17 cellular contexts compared by ENCODE assay signal in genomic region chr4:148006025-148006424, GRCh38.
DNase-seq lines count a peak whose midpoint lies in the region; ATAC-seq and TF ChIP-seq lines count a peak whose summit lies in the region.
"Had no signal": no experiment of that assay in that cellular context is flagged by ENCODE, and none has a peak within 500 bp of the region (broad histone marks: within the 10 kb centered on the region; RNA-seq: fewer than 3 reads in every experiment).

No MANE protein-coding gene starts in this region.

- H3K36me3 ChIP-seq in GM23338 (ENCODE audit: insufficient read depth) (no peaks in the 10 kb centered on the region), heart right ventricle (no peaks in the 10 kb centered on the region), parathyroid adenoma (ENCODE audit: control insufficient read depth, insufficient read depth, low read length) (no peaks in the 10 kb centered on the region)
- H3K36me3 ChIP-seq: MG63 had no signal

- no peaks in the 10 kb centered on the region for H3F3A ChIP-seq in GM23338 (replicated peaks; ENCODE audit: low read depth)

- H3K4me1 Mint-ChIP-seq in GM23338 = peaks cover 6% of the 10 kb centered on the region; the same call in 2 of the 3 replicates
- peaks cover 1% of the 10 kb centered on the region for H3K4me1 Mint-ChIP-seq in progenitor cell of endocrine pancreas (ENCODE audit: low read depth)

- H3K27me3 ChIP-seq in GM23338 (ENCODE audit: insufficient read depth) (no peaks in the 10 kb centered on the region), heart right ventricle (no peaks in the 10 kb centered on the region), parathyroid adenoma (ENCODE audit: control insufficient read depth, insufficient read depth, low read length) (no peaks in the 10 kb centered on the region)
- H3K27me3 ChIP-seq: MG63 had no signal

- no peaks in the 10 kb centered on the region for H3K4me1 ChIP-seq in GM23338 (ENCODE audit: insufficient read depth)
- H3K4me1 ChIP-seq in heart right ventricle = peaks cover 3 to 51% (median 43%) of the 10 kb centered on the region in 9 donors
- peaks cover 15% of the 10 kb centered on the region for H3K4me1 ChIP-seq in parathyroid adenoma

- DNase-seq in GM23338 (ENCODE audit: low spot score) (no peak), NCI-H446 treated with DMSO at 0.1 percent for 48 hours (lab: John Stamatoyannopoulos, UW) (peak; percentile 23), heart right ventricle (no peak), C1 segment of cervical spinal cord (lab: John Stamatoyannopoulos, UW) (no peak), progenitor cell of endocrine pancreas (ENCODE audit: low spot score, unreplicated experiment) (no peak)
- DNase-seq in effector CD8-positive, alpha-beta T cell (lab: John Stamatoyannopoulos, UW) = no peak
- DNase-seq: DND-41, HCEC 1CT, Kasumi-1, MG63, NCI-H1048, NCI-H1436, NCI-H1930 had no signal

- 70 to 73% methylated on average over 11 of the region's 11 CpGs for WGBS in heart right ventricle, 2 donors

- no peak overlapping the region for H3K4me2 ChIP-seq in GM23338
- no peak overlapping the region for H3K4me2 ChIP-seq in parathyroid adenoma (ENCODE audit: low read length)

- no peak overlapping the region for H3K27ac ChIP-seq in GM23338 (ENCODE audit: low read depth)
- peak overlapping the region in 7 of 10 donors; percentile 13 to 62 (median 45) for H3K27ac ChIP-seq in heart right ventricle
- H3K27ac ChIP-seq in parathyroid adenoma = peak overlapping the region; percentile 86
- H3K27ac ChIP-seq: C4-2B had no signal

- no peak overlapping the region for H3K4me3 Mint-ChIP-seq in GM23338
- no peak overlapping the region for H3K4me3 Mint-ChIP-seq in progenitor cell of endocrine pancreas (ENCODE audit: low read depth)

- peaks cover 0 to 4% (median 0%) of the 10 kb centered on the region in 11 donors for H3K9me3 ChIP-seq in heart right ventricle
- H3K9me3 ChIP-seq in parathyroid adenoma (ENCODE audit: control insufficient read depth, low read length) = no peaks in the 10 kb centered on the region
- H3K9me3 ChIP-seq: MG63 had no signal

- H3K36me3 Mint-ChIP-seq in GM23338 (ENCODE audit: low read depth) (no peaks in the 10 kb centered on the region), progenitor cell of endocrine pancreas (ENCODE audit: insufficient read depth) (peaks cover 2% of the 10 kb centered on the region)

- intact Hi-C loops in heart right ventricle (cut with DNase I) = no loop called here

- no peak overlapping the region for H3K9ac ChIP-seq in parathyroid adenoma

- H4K20me1 ChIP-seq in GM23338 (replicated peaks; ENCODE audit: insufficient read depth) = no peaks in the 10 kb centered on the region

- H3K4me3 ChIP-seq in GM23338 (no peak overlapping the region), heart right ventricle (no peak overlapping the region), parathyroid adenoma (ENCODE audit: low read depth, low read length) (no peak overlapping the region)
- H3K4me3 ChIP-seq: MG63 had no signal

- no peak for ATAC-seq in GM23338
- ATAC-seq in heart right ventricle = peak in 6 of 8 donors; percentile 33 to 81 (median 56)
- no peak for ATAC-seq in GM18502 (IDR thresholded peaks at IDR 0.05; ENCODE audit: poor library complexity, unreplicated experiment)
- ATAC-seq: Panc1 had no signal

- H3K27ac Mint-ChIP-seq in GM23338 (peak overlapping the region; percentile 5; the same call in 1 of the 2 replicates), progenitor cell of endocrine pancreas (no peak overlapping the region)

- H2AFZ ChIP-seq in GM23338 (no peak overlapping the region), parathyroid adenoma (no peak overlapping the region)

- H3K79me2 ChIP-seq in GM23338 (replicated peaks; ENCODE audit: insufficient read depth) (no peaks in the 10 kb centered on the region), parathyroid adenoma (no peaks in the 10 kb centered on the region)

- H3K9me2 ChIP-seq in GM23338 (ENCODE audit: insufficient read depth) = no peaks in the 10 kb centered on the region

- H3K27me3 Mint-ChIP-seq in GM23338 (ENCODE audit: insufficient read depth, low read depth, poor library complexity) (peaks cover 2% of the 10 kb centered on the region), progenitor cell of endocrine pancreas (no peaks in the 10 kb centered on the region)

- no peaks in the 10 kb centered on the region for H3K9me3 Mint-ChIP-seq in GM23338
- peaks cover 4% of the 10 kb centered on the region for H3K9me3 Mint-ChIP-seq in progenitor cell of endocrine pancreas (ENCODE audit: low read depth)

- TF ChIP-seq CTCF in GM23338 (conservative IDR thresholded peaks at IDR 0.05; ENCODE audit: low read depth in 2 of 2) = no peak
- no peak for TF ChIP-seq CTCF in heart right ventricle (IDR thresholded peaks at IDR 0.05)
- TF ChIP-seq CTCF in parathyroid adenoma (IDR thresholded peaks at IDR 0.05) = no peak
- no peak for TF ChIP-seq CTCF in progenitor cell of endocrine pancreas (IDR thresholded peaks at IDR 0.05; ENCODE audit: unreplicated experiment)

TF ChIP-seq in GM23338, 12 proteins besides CTCF, POLR2A, EP300 and RAD21:
- TF ChIP-seq, protein P1, sequence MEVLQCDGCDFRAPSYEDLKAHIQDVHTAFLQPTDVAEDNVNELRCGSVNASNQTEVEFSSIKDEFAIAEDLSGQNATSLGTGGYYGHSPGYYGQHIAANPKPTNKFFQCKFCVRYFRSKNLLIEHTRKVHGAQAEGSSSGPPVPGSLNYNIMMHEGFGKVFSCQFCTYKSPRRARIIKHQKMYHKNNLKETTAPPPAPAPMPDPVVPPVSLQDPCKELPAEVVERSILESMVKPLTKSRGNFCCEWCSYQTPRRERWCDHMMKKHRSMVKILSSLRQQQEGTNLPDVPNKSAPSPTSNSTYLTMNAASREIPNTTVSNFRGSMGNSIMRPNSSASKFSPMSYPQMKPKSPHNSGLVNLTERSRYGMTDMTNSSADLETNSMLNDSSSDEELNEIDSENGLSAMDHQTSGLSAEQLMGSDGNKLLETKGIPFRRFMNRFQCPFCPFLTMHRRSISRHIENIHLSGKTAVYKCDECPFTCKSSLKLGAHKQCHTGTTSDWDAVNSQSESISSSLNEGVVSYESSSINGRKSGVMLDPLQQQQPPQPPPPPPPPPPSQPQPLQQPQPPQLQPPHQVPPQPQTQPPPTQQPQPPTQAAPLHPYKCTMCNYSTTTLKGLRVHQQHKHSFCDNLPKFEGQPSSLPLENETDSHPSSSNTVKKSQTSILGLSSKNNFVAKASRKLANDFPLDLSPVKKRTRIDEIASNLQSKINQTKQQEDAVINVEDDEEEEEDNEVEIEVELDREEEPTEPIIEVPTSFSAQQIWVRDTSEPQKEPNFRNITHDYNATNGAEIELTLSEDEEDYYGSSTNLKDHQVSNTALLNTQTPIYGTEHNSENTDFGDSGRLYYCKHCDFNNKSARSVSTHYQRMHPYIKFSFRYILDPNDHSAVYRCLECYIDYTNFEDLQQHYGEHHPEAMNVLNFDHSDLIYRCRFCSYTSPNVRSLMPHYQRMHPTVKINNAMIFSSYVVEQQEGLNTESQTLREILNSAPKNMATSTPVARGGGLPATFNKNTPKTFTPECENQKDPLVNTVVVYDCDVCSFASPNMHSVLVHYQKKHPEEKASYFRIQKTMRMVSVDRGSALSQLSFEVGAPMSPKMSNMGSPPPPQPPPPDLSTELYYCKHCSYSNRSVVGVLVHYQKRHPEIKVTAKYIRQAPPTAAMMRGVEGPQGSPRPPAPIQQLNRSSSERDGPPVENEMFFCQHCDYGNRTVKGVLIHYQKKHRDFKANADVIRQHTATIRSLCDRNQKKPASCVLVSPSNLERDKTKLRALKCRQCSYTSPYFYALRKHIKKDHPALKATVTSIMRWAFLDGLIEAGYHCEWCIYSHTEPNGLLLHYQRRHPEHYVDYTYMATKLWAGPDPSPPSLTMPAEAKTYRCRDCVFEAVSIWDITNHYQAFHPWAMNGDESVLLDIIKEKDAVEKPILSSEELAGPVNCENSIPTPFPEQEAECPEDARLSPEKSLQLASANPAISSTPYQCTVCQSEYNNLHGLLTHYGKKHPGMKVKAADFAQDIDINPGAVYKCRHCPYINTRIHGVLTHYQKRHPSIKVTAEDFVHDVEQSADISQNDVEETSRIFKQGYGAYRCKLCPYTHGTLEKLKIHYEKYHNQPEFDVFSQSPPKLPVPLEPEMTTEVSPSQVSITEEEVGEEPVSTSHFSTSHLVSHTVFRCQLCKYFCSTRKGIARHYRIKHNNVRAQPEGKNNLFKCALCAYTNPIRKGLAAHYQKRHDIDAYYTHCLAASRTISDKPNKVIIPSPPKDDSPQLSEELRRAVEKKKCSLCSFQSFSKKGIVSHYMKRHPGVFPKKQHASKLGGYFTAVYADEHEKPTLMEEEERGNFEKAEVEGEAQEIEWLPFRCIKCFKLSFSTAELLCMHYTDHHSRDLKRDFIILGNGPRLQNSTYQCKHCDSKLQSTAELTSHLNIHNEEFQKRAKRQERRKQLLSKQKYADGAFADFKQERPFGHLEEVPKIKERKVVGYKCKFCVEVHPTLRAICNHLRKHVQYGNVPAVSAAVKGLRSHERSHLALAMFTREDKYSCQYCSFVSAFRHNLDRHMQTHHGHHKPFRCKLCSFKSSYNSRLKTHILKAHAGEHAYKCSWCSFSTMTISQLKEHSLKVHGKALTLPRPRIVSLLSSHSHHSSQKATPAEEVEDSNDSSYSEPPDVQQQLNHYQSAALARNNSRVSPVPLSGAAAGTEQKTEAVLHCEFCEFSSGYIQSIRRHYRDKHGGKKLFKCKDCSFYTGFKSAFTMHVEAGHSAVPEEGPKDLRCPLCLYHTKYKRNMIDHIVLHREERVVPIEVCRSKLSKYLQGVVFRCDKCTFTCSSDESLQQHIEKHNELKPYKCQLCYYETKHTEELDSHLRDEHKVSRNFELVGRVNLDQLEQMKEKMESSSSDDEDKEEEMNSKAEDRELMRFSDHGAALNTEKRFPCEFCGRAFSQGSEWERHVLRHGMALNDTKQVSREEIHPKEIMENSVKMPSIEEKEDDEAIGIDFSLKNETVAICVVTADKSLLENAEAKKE (CRISPR knock-in tag; IDR thresholded peaks at IDR 0.05) = no peak
- no peak for TF ChIP-seq JUNB (IDR thresholded peaks at IDR 0.05; ENCODE audit: unreplicated experiment)
TF ChIP-seq in GM23338: peak in this region for 0.

Comparison
In these comparisons a context has a peak if more than half of its experiments do, and no peak if none do; other contexts are left out.
1. ATAC-seq: peak in heart right ventricle (6 of 8); none in GM23338 (single experiment) and GM18502 (single experiment).